In the genomic region with DNA sequence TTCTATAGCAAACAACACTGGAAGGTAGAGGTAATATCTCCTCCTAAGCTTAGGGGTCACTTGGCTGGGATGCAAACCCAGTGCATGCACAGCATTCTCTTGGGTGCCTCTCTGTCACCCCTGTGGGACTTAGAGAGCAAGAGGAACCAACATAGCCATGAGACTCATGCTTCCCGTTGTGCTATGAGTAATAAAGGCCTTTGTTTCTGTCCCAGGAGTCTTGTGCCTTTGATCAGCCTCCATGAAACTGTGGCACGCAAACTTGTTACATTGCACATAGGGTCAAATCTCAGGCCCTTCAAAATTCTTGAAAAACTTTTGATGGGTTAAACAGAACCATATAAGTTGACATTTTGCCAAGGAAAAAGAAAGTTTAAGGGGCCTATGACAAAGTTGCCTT, we compare ENCODE assay signal across 19 cellular contexts.
DNase-seq lines count a peak whose midpoint lies in the region; ATAC-seq, FAIRE-seq and TF ChIP-seq lines count a peak whose summit lies in the region.
"Had no signal": no experiment of that assay in that cellular context is flagged by ENCODE, and none has a peak within 500 bp of the region (broad histone marks: within the 10 kb centered on the region; RNA-seq: fewer than 3 reads in every experiment).

No MANE protein-coding gene starts in this region.

- intact Hi-C loops in HCT116 (cut with micrococcal nuclease) (no loop called here), cardiac septum (cut with DNase I) (no loop called here)

- no peak for TF ChIP-seq POLR2A in HCT116 (IDR thresholded peaks at IDR 0.05; ENCODE audit: borderline replicate concordance, extremely low read depth, insufficient read depth, insufficient read length)

- peaks cover 4 to 39% of the 10 kb centered on the region in 2 experiments for H3K9me3 ChIP-seq in HCT116 (ENCODE audit: control insufficient read depth in 1 of 2, insufficient read depth in 1 of 2, low read depth in 1 of 2, low read length in 2 of 2)
- H3K9me3 ChIP-seq: lower lobe of right lung had no signal

- no peak overlapping the region for H3K27ac ChIP-seq in HCT116 (ENCODE audit: low read depth, low read length)
- H3K27ac ChIP-seq: foreskin keratinocyte, lower lobe of right lung, Peyer's patch had no signal

- no peak overlapping the region for H3K4me3 ChIP-seq in HCT116 (replicated peaks in 1 of 2; ENCODE audit: low read depth in 1 of 2, low read length in 2 of 2)
- H3K4me3 ChIP-seq: lower lobe of right lung, Peyer's patch had no signal

- POLR2A ChIA-PET in HCT116 (lab: Charles Lee), result no interaction called here

- CTCF ChIA-PET in HCT116 (lab: Charles Lee), result no interaction called here

- no peak for FAIRE-seq in urothelium cell line (lab: Jason Lieb, UNC)

- H4K20me1 ChIP-seq in HCT116 (ENCODE audit: insufficient read depth), result no peaks in the 10 kb centered on the region

- H3K36me3 ChIP-seq in HCT116 (ENCODE audit: control insufficient read depth in 1 of 2, insufficient read depth in 2 of 2, low read length in 2 of 2), result no peaks in the 10 kb centered on the region
- H3K36me3 ChIP-seq: lower lobe of right lung, Peyer's patch had no signal

- no peaks in the 10 kb centered on the region for H3K27me3 ChIP-seq in HCT116 (ENCODE audit: insufficient read depth, low read length)
- H3K27me3 ChIP-seq: foreskin keratinocyte, Peyer's patch had no signal

- no peak for TF ChIP-seq CTCF in HCT116 (IDR thresholded peaks at IDR 0.05 in 2 of 3, conservative IDR thresholded peaks at IDR 0.05 in 1 of 3; ENCODE audit: borderline replicate concordance in 1 of 3, insufficient read depth in 1 of 3, low read depth in 2 of 3, low read length in 2 of 3)

- ATAC-seq in GM18909 (IDR thresholded peaks at IDR 0.05; ENCODE audit: poor library complexity, unreplicated experiment), result peak; percentile 51
- ATAC-seq in HCT116, result no peak
- peak; percentile 47 for ATAC-seq in HG03354 (IDR thresholded peaks at IDR 0.05; ENCODE audit: poor library complexity, severe bottlenecking, unreplicated experiment)
- ATAC-seq in esophagus mucosa, result peak; percentile 29
- ATAC-seq: activated CD4-positive, CD25-positive, alpha-beta regulatory T cell treated with anti-CD3 and anti-CD28 coated beads, Interleukin-2, amount 50 U/mL, for 24 hours; foreskin keratinocyte; lower lobe of right lung; natural killer cell treated with Interleukin-12 subunit alpha and Interleukin-12 subunit beta and Interleukin-15 and Interleukin-18, amount 100 ng/mL, for 72 hours had no signal

- H3K4me1 ChIP-seq in HCT116 (ENCODE audit: control insufficient read depth in 1 of 2, insufficient read depth in 2 of 2, low read length in 2 of 2), result no peaks in the 10 kb centered on the region
- H3K4me1 ChIP-seq: foreskin keratinocyte, lower lobe of right lung, Peyer's patch had no signal

- H3K4me2 ChIP-seq in HCT116 (ENCODE audit: low read length), result no peak overlapping the region

- RAD21 ChIA-PET in HCT116 (lab: Charles Lee; ENCODE audit: low non-redundant PET in 1 of 2, low total read pairs in 2 of 2, uncharacterized antibody in 2 of 2, unreplicated experiment in 2 of 2), result no interaction called here

- no peak overlapping the region for H3K9ac ChIP-seq in HCT116 (ENCODE audit: low read length)

- BruUV-seq in HCT116 (replicated peaks; lab: Mats Ljungman, UMichigan), result no TSS peak

- H3K79me2 ChIP-seq in HCT116 (ENCODE audit: insufficient read depth, low read length), result no peaks in the 10 kb centered on the region

- no peaks in the 10 kb centered on the region for H3K9me2 ChIP-seq in HCT116 (ENCODE audit: insufficient read depth)

- no peak overlapping the region for H2AFZ ChIP-seq in HCT116 (ENCODE audit: low read depth, low read length, poor library complexity, severe bottlenecking)

- no peak for DNase-seq in HCT116 (ENCODE audit: low read depth, low spot score)
- DNase-seq in cardiac septum (ENCODE audit: low spot score), result no peak
- DNase-seq in NCI-H1092 (lab: John Stamatoyannopoulos, UW), result no peak
- no peak for DNase-seq in ecto neural progenitor cell (ENCODE audit: low spot score)
- no peak for DNase-seq in urothelium cell line (ENCODE audit: low spot score)
- DNase-seq: C1 segment of cervical spinal cord, DND-41, endodermal cell, foreskin keratinocyte, HFFc6, lower lobe of right lung, NCI-H2029 treated with DMSO at 0.1 percent for 48 hours, NCI-H526, Peyer's patch had no signal

- no peak for TF ChIP-seq RAD21 in HCT116 (IDR thresholded peaks at IDR 0.05; ENCODE audit: low read depth)

TF ChIP-seq in HCT116, 20 proteins besides CTCF, POLR2A, EP300 and RAD21:
- TF ChIP-seq CBX3 (IDR thresholded peaks at IDR 0.05; ENCODE audit: low read depth) (no peak), CEBPB (IDR thresholded peaks at IDR 0.05; ENCODE audit: low read depth) (no peak), TCF7L2 (IDR thresholded peaks at IDR 0.05; ENCODE audit: borderline replicate concordance, extremely low read depth, insufficient read depth, insufficient read length) (peak; percentile 95), ZFX (IDR thresholded peaks at IDR 0.05) (no peak), SP1 (IDR thresholded peaks at IDR 0.05; ENCODE audit: low read depth) (no peak)
